8 cellular contexts compared by ENCODE assay signal in genomic region chr13:113153810-113154748, GRCh38. TPM values are rescaled to one million over a fixed set of nuclear protein-coding genes. Genes with fewer than 3 reads are reported as not detected.
DNase-seq lines count a peak whose midpoint lies in the region; ATAC-seq and TF ChIP-seq lines count a peak whose summit lies in the region.

No MANE protein-coding gene starts in this region.

- intact Hi-C loops in PC-3 (cut with micrococcal nuclease) = no loop called here

- H3K27me3 Mint-ChIP-seq in naive thymus-derived CD8-positive, alpha-beta T cell = peaks cover 0 to 14% (median 7%) of the 10 kb centered on the region in 5 donors

- H3K36me3 Mint-ChIP-seq in naive thymus-derived CD8-positive, alpha-beta T cell = no peaks in the 10 kb centered on the region

- peak overlapping the region; percentile 91 for H2AFZ ChIP-seq in PC-3 (ENCODE audit: low read length)

- CTCF ChIA-PET in PC-3 (lab: Charles Lee) = no interaction called here

- DNase-seq in NCI-H2107 (lab: John Stamatoyannopoulos, UW) (peak; percentile 20), NCI-H2107 treated with DMSO at 0.1 percent for 48 hours (lab: John Stamatoyannopoulos, UW; ENCODE audit: unreplicated experiment) (no peak), PC-3 (peak; percentile 50), fibroblast of peridontal ligament (ENCODE audit: extremely low read depth) (peak; percentile 67)
- peak; percentile 64 for DNase-seq in activated T-helper 9 cell treated with anti-CD3 and anti-CD28 coated beads, Interleukin-2, amount 50 U/mL, for 16 hours (ENCODE audit: low read depth)
- peak; percentile 60 to 89 (median 72) for DNase-seq in naive thymus-derived CD8-positive, alpha-beta T cell
- DNase-seq in stimulated activated naive CD4-positive, alpha-beta T cell treated with Interleukin-2 at 50 U/mL for 16 hours (lab: John Stamatoyannopoulos, UW) = peak; percentile 71

- no peaks in the 10 kb centered on the region for H3K9me3 ChIP-seq in PC-3 (ENCODE audit: low read length)

- peak overlapping the region; percentile 72 to 92 (median 88) for H3K27ac Mint-ChIP-seq in naive thymus-derived CD8-positive, alpha-beta T cell

- TSS peak; percentile 96 for BruUV-seq in PC-3 (replicated peaks; lab: Mats Ljungman, UMichigan)

- TF ChIP-seq CTCF in PC-3 (conservative IDR thresholded peaks at IDR 0.05; ENCODE audit: low read depth, low read length) = no peak

- peaks cover 0 to 10% (median 0%) of the 10 kb centered on the region in 9 donors for H3K9me3 Mint-ChIP-seq in naive thymus-derived CD8-positive, alpha-beta T cell

- no peaks in the 10 kb centered on the region for H3K9me2 ChIP-seq in PC-3 (replicated peaks; ENCODE audit: low read length)

- no peaks in the 10 kb centered on the region for H3K27me3 ChIP-seq in PC-3 (ENCODE audit: low read length)

- H3K4me3 ChIP-seq in PC-3 (ENCODE audit: low read length) = peak overlapping the region; percentile 60

- H3K9ac ChIP-seq in PC-3 (ENCODE audit: low read length) = peak overlapping the region; percentile 48

- H3K27ac ChIP-seq in PC-3 (ENCODE audit: low read length) = no peak overlapping the region

- peak overlapping the region; percentile 86 for H3K4me2 ChIP-seq in PC-3 (ENCODE audit: low read length)

- peaks cover 16% of the 10 kb centered on the region for H3K4me1 ChIP-seq in PC-3 (ENCODE audit: insufficient read depth, low read length)

- H3K4me1 Mint-ChIP-seq in naive thymus-derived CD8-positive, alpha-beta T cell = peaks cover 18 to 27% (median 20%) of the 10 kb centered on the region in 4 donors

- H3K36me3 ChIP-seq in PC-3 (ENCODE audit: low read depth, low read length) = no peaks in the 10 kb centered on the region

- no peaks in the 10 kb centered on the region for H4K20me1 ChIP-seq in PC-3 (ENCODE audit: low read length)

- H3K79me2 ChIP-seq in PC-3 (ENCODE audit: low read length) = no peaks in the 10 kb centered on the region

- no peaks in the 10 kb centered on the region for H3F3A ChIP-seq in PC-3 (ENCODE audit: low read length, unreplicated experiment)

- POLR2A ChIA-PET in PC-3 (lab: Charles Lee; ENCODE audit: unreplicated experiment) = no interaction called here
- POLR2A ChIA-PET in naive thymus-derived CD8-positive, alpha-beta T cell (lab: Charles Lee) = interaction anchor here (0.7 to 3.4 kb wide), 3 partner anchors 13 to 144 kb away, joined by 3 to 27 read pairs (median 4); partner anchors contain the start of genes CUL4A and PCID2

- ATAC-seq in HG03378 (IDR thresholded peaks at IDR 0.05; ENCODE audit: unreplicated experiment) = peak; percentile 39
- ATAC-seq in PC-3 = peak; percentile 61
- peak; percentile 81 to 83 for ATAC-seq in naive thymus-derived CD8-positive, alpha-beta T cell

- H3K4me3 Mint-ChIP-seq in naive thymus-derived CD8-positive, alpha-beta T cell = peak overlapping the region; percentile 79 to 91 (median 86)

RNA-seq across cellular contexts. Expression of gene PROZ, which starts 4.4 kb away (rescaled TPM):
- total RNA-seq in PC-3 (2014; rRNA removed) = not detected in 2 replicates
- total RNA-seq in naive thymus-derived CD8-positive, alpha-beta T cell = not detected
- polyA plus RNA-seq in naive thymus-derived CD8-positive, alpha-beta T cell = not detected

RNA-seq across cellular contexts. Expression of gene F10, which starts 31.5 kb away (rescaled TPM):
- total RNA-seq in PC-3 (2014; rRNA removed) = not detected in 2 replicates
- not detected for total RNA-seq in naive thymus-derived CD8-positive, alpha-beta T cell
- not detected for polyA plus RNA-seq in naive thymus-derived CD8-positive, alpha-beta T cell

RNA-seq across cellular contexts. Expression of gene F7, which starts 48.5 kb away (rescaled TPM):
- total RNA-seq in PC-3 (2014; rRNA removed) = not detected in 2 replicates
- under 1 TPM; 0.14 to 0.36 TPM for total RNA-seq in naive thymus-derived CD8-positive, alpha-beta T cell
- polyA plus RNA-seq in naive thymus-derived CD8-positive, alpha-beta T cell = under 1 TPM in 1 of 3 donors, not detected in 2; 0.16 TPM

RNA-seq across cellular contexts. Expression of gene PCID2, which starts 54.4 kb away (rescaled TPM):
- total RNA-seq in PC-3 (2014; rRNA removed) = 35.1 and 39.4 TPM in 2 replicates
- total RNA-seq in naive thymus-derived CD8-positive, alpha-beta T cell = 10 to 100 TPM; 73.8 to 73.9 TPM
- polyA plus RNA-seq in naive thymus-derived CD8-positive, alpha-beta T cell = 10 to 100 TPM; 64.6 to 68.6 (median 66.9) TPM

RNA-seq across cellular contexts. Expression of gene CUL4A, which starts 55.3 kb away (rescaled TPM):
- total RNA-seq in PC-3 (2014; rRNA removed) = 82.4 and 88.7 TPM in 2 replicates
- 10 to 100 TPM; 83.2 to 90.8 TPM for total RNA-seq in naive thymus-derived CD8-positive, alpha-beta T cell
- 10 to 100 TPM; 36.1 to 49.2 (median 36.7) TPM for polyA plus RNA-seq in naive thymus-derived CD8-positive, alpha-beta T cell
